ENCODE assay signal across 12 cellular contexts in the genomic region with DNA sequence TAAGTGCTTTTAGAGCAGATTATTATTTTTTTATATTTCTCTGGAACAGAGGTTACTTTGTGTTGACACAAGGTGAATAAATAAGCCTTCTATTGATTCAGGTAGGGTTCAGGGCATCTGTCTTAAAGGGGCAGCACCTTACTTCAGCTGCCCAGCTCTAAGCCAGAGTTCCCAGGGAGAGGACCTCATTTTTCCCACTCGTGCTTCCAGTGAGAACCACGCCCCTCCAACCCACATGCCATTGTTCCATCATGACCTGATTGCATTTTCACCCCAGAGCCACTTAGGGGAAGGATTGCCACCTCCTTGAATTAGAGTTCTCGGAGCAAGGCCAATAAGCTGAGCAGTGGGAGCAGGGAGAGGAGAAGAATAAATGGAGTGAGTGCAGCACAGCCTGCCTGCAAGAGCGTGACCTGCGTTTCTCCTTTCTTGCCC.
DNase-seq lines count a peak whose midpoint lies in the region; ATAC-seq, FAIRE-seq and TF ChIP-seq lines count a peak whose summit lies in the region.
"Had no signal": no experiment of that assay in that cellular context is flagged by ENCODE, and none has a peak within 500 bp of the region (broad histone marks: within the 10 kb centered on the region; RNA-seq: fewer than 3 reads in every experiment).

No MANE protein-coding gene starts in this region.

- POLR2A ChIA-PET in K562 (lab: Yijun Ruan, JAX), result no interaction called here
- POLR2A ChIA-PET in GM10248 (lab: Yijun Ruan, JAX), result no interaction called here

- H3K27ac ChIP-seq in K562 (ENCODE audit: extremely low read depth, low read depth, low read length), result no peak overlapping the region
- H3K27ac ChIP-seq: BLaER1 treated with 17β-estradiol and CSF1 and Interleukin-3, amounts not matched to agents 10 nM and 100 nM had no signal

- H3K9me3 ChIP-seq in K562 (replicated peaks; ENCODE audit: control insufficient read depth, insufficient read depth, low read depth, low read length) (no peaks in the 10 kb centered on the region), mucosa of descending colon (no peaks in the 10 kb centered on the region)
- H3K9me3 ChIP-seq: BLaER1 treated with 17β-estradiol and CSF1 and Interleukin-3, amounts not matched to agents 10 nM and 100 nM had no signal

- H4K20me1 ChIP-seq in K562 (replicated peaks; ENCODE audit: control insufficient read depth, insufficient read depth, low read length), result no peaks in the 10 kb centered on the region
- H4K20me1 ChIP-seq: BLaER1 treated with 17β-estradiol and CSF1 and Interleukin-3, amounts not matched to agents 10 nM and 100 nM had no signal

- ATAC-seq in K562, result no peak
- peak; percentile 85 for ATAC-seq in mucosa of descending colon

- DNase-seq in DMS153 (lab: John Stamatoyannopoulos, UW), result peak; percentile 61
- peak; percentile 60 for DNase-seq in NCI-H146 treated with DMSO at 0.1 percent for 48 hours (lab: John Stamatoyannopoulos, UW; ENCODE audit: unreplicated experiment)
- no peak for DNase-seq in K562 (ENCODE audit: extremely low read depth in 1 of 4, low spot score in 3 of 4)
- DNase-seq in mucosa of descending colon, result peak in 2 of 3 donors; percentile 13 to 22
- DNase-seq in inferior parietal cortex (ENCODE audit: extremely low spot score), result no peak
- DNase-seq in GM10248 (ENCODE audit: extremely low spot score), result no peak
- DNase-seq in anterior cingulate cortex (lab: John Stamatoyannopoulos, UW), result no peak
- no peak for DNase-seq in iPS-NIHi7 (ENCODE audit: extremely low spot score)
- DNase-seq: activated CD4-positive, CD25-positive, alpha-beta regulatory T cell; nucleus accumbens had no signal

- H3K4me2 ChIP-seq in K562 (ENCODE audit: insufficient read depth, low read length), result no peak overlapping the region
- H3K4me2 ChIP-seq: BLaER1 treated with 17β-estradiol and CSF1 and Interleukin-3, amounts not matched to agents 10 nM and 100 nM had no signal

- H3K9ac ChIP-seq in K562 (ENCODE audit: insufficient read depth in 1 of 2, low read depth in 2 of 2, low read length in 2 of 2), result no peak overlapping the region
- H3K9ac ChIP-seq: BLaER1 treated with 17β-estradiol and CSF1 and Interleukin-3, amounts not matched to agents 10 nM and 100 nM had no signal

- H3K27me3 ChIP-seq in K562 (ENCODE audit: control insufficient read depth in 2 of 2, insufficient read depth in 2 of 2, low read length in 2 of 2), result no peaks in the 10 kb centered on the region
- H3K27me3 ChIP-seq: BLaER1 treated with 17β-estradiol and CSF1 and Interleukin-3, amounts not matched to agents 10 nM and 100 nM had no signal

- H3K4me1 ChIP-seq in K562 (replicated peaks in 1 of 2; ENCODE audit: control insufficient read depth in 2 of 2, insufficient read depth in 2 of 2, low read length in 2 of 2), result peaks cover 0 to 2% of the 10 kb centered on the region in 2 experiments; a peak in 1 of 5 replicates
- peaks cover 16% of the 10 kb centered on the region for H3K4me1 ChIP-seq in mucosa of descending colon (ENCODE audit: low read depth)

- in situ Hi-C loops in K562 (cut with MboI), result no loop called here

- H3K9me1 ChIP-seq in K562 (ENCODE audit: control insufficient read depth, insufficient read depth, low read length), result no peaks in the 10 kb centered on the region

- no peak for TF ChIP-seq POLR2A in K562 (conservative IDR thresholded peaks at IDR 0.05)

- no peak for TF ChIP-seq EP300 in K562 (IDR thresholded peaks at IDR 0.05; ENCODE audit: low read length)

- no TSS peak for BruUV-seq in K562 (replicated peaks; lab: Mats Ljungman, UMichigan)

- WGBS in K562 (ENCODE audit: insufficient coverage, low coverage, missing lambda C conversion rate), result 17% methylated on average over 5 of the region's 5 CpGs

- FAIRE-seq in K562 (lab: Jason Lieb, UNC), result no peak
- FAIRE-seq: H54 had no signal

- H3K36me3 ChIP-seq in K562 (ENCODE audit: control insufficient read depth, insufficient read depth, low read length), result no peaks in the 10 kb centered on the region
- no peaks in the 10 kb centered on the region for H3K36me3 ChIP-seq in mucosa of descending colon (ENCODE audit: low read depth)
- H3K36me3 ChIP-seq: BLaER1 treated with 17β-estradiol and CSF1 and Interleukin-3, amounts not matched to agents 10 nM and 100 nM had no signal

- TF ChIP-seq RAD21 in K562 (CRISPR knock-in tag; conservative IDR thresholded peaks at IDR 0.05 in 1 of 2, IDR thresholded peaks at IDR 0.05 in 1 of 2), result no peak

- no peak for TF ChIP-seq CTCF in K562 (IDR thresholded peaks at IDR 0.05 in 2 of 3, conservative IDR thresholded peaks at IDR 0.05 in 1 of 3; ENCODE audit: insufficient read depth in 2 of 3, low read depth in 1 of 3, low read length in 3 of 3)
- no peak for TF ChIP-seq CTCF in mucosa of descending colon (IDR thresholded peaks at IDR 0.05)
- no peak for TF ChIP-seq CTCF in GM10248 (IDR thresholded peaks at IDR 0.05; ENCODE audit: control extremely low read depth, extremely low read depth, low read depth, missing control alignments)

- 0 out of 2 replicates have a peak overlapping the region, but pooled peaks have one; percentile 26 for H2AFZ ChIP-seq in K562 (ENCODE audit: low read depth, low read length)

- no peaks in the 10 kb centered on the region for H3K79me2 ChIP-seq in K562 (ENCODE audit: control insufficient read depth, insufficient read depth, low read length)

- intact Hi-C loops in K562 (cut with micrococcal nuclease), result no loop called here
- intact Hi-C loops in mucosa of descending colon (cut with DNase I, micrococcal nuclease), result no loop called here

- CTCF ChIA-PET in K562 (lab: Yijun Ruan, JAX; ENCODE audit: low intra/inter-chr PET ratio), result no interaction called here
- CTCF ChIA-PET in GM10248 (lab: Yijun Ruan, JAX), result interaction anchor here (2.6 to 3.6 kb wide), 2 partner anchors 13 to 18 kb away, joined by 8 to 13 read pairs; no protein-coding TSS in a partner anchor

- no peak overlapping the region for H3K4me3 ChIP-seq in K562
- H3K4me3 ChIP-seq in mucosa of descending colon, result no peak overlapping the region
- H3K4me3 ChIP-seq: BLaER1 treated with 17β-estradiol and CSF1 and Interleukin-3, amounts not matched to agents 10 nM and 100 nM had no signal

TF ChIP-seq in K562, 482 proteins besides CTCF, POLR2A, EP300 and RAD21:
- TF ChIP-seq ZFPM2 (CRISPR knock-in tag; IDR thresholded peaks at IDR 0.05) (no peak), CHD4 (IDR thresholded peaks at IDR 0.05; ENCODE audit: insufficient read depth, insufficient replicate concordance, low read depth, low read length, poor library complexity, severe bottlenecking) (no peak), HNRNPK (IDR thresholded peaks at IDR 0.05; ENCODE audit: low read depth, low read length, poor library complexity, severe bottlenecking) (no peak), SETDB1 (IDR thresholded peaks at IDR 0.05; ENCODE audit: low read length) (no peak), NUFIP1 (IDR thresholded peaks at IDR 0.05; ENCODE audit: partially characterized antibody) (no peak), U2AF1 (optimal IDR thresholded peaks at IDR 0.05; ENCODE audit: low read depth, low read length) (no peak), TRIM28 (IDR thresholded peaks at IDR 0.05) (no peak), TEAD4 (IDR thresholded peaks at IDR 0.05; ENCODE audit: low read length) (no peak), TEAD4 (CRISPR knock-in tag; IDR thresholded peaks at IDR 0.05; ENCODE audit: borderline replicate concordance) (no peak), TRIM24 (IDR thresholded peaks at IDR 0.05) (no peak), SMARCC2 (IDR thresholded peaks at IDR 0.05; ENCODE audit: low read depth) (no peak), KAT7 (CRISPR knock-in tag; IDR thresholded peaks at IDR 0.05; ENCODE audit: borderline replicate concordance) (no peak), ZBTB17 (CRISPR knock-in tag; IDR thresholded peaks at IDR 0.05) (no peak), WHSC1 (IDR thresholded peaks at IDR 0.05; ENCODE audit: low read length) (no peak), ZNF384 (IDR thresholded peaks at IDR 0.05; ENCODE audit: low read depth, low read length) (no peak), RBM17 (IDR thresholded peaks at IDR 0.05; ENCODE audit: borderline replicate concordance, low read depth, low read length) (no peak), SPI1 (IDR thresholded peaks at IDR 0.05; ENCODE audit: borderline replicate concordance, low read depth, low read length) (no peak), EWSR1 (IDR thresholded peaks at IDR 0.05; ENCODE audit: borderline replicate concordance, low read depth, partially characterized antibody) (no peak)

Comparison
In these comparisons a context has a peak if more than half of its experiments do, and no peak if none do; other contexts are left out.
1. DNase-seq: peak in DMS153 (single experiment), NCI-H146 treated with DMSO at 0.1 percent for 48 hours (single experiment) and mucosa of descending colon (2 of 3); none in K562 (0 of 4), inferior parietal cortex (single experiment), GM10248 (single experiment), anterior cingulate cortex (0 of 58) and iPS-NIHi7 (single experiment).